In the genomic region with DNA sequence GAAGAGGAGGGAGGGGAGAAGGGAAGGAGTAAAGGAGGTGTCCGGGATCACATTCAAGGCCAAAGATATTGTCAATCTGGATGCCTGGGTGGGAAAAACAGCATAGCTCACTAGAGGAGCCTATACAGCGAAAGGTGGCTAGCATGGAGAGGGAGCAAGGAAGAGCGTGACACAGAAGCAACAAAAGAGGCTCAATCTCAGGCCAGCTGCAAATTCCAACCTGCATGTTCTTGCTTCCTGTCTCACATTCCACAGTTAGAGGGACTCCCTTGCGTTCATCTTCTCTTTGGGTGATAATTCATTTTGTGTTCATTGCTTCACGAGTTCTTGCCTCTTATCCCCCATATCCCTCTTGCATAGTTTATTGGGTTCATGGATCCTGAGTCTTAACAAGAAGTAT, we compare ENCODE assay signal across 31 cellular contexts. TPM values are rescaled to one million over a fixed set of nuclear protein-coding genes. Genes with fewer than 3 reads are reported as not detected.
DNase-seq lines count a peak whose midpoint lies in the region; ATAC-seq, FAIRE-seq and TF ChIP-seq lines count a peak whose summit lies in the region.
"Had no signal": no experiment of that assay in that cellular context is flagged by ENCODE, and none has a peak within 500 bp of the region (broad histone marks: within the 10 kb centered on the region; RNA-seq: fewer than 3 reads in every experiment).

No MANE protein-coding gene starts in this region.

- H3K4me1 Mint-ChIP-seq in neural progenitor cell, result peaks cover 9% of the 10 kb centered on the region
- H3K4me1 Mint-ChIP-seq in naive thymus-derived CD8-positive, alpha-beta T cell, result peaks cover 2 to 48% (median 5%) of the 10 kb centered on the region in 4 donors

- no peak overlapping the region for H3K27ac Mint-ChIP-seq in neural progenitor cell
- no peak overlapping the region for H3K27ac Mint-ChIP-seq in naive thymus-derived CD8-positive, alpha-beta T cell

- no peak for TF ChIP-seq POLR2A in GM12891 (IDR thresholded peaks at IDR 0.05; ENCODE audit: low read depth, low read length)

- no peaks in the 10 kb centered on the region for H3K79me2 ChIP-seq in neural progenitor cell (ENCODE audit: low read depth)

- peak; percentile 79 for FAIRE-seq in GM12891 (lab: Jason Lieb, UNC)
- FAIRE-seq: D721Med, G401.6, HTR-8/SVneo had no signal

- no peak overlapping the region for H3K4me3 ChIP-seq in iPS DF 6.9 (ENCODE audit: low read length)
- H3K4me3 ChIP-seq in neural progenitor cell, result no peak overlapping the region
- H3K4me3 ChIP-seq: BLaER1, GM23248, SJCRH30 had no signal

- no peaks in the 10 kb centered on the region for H3K9me3 Mint-ChIP-seq in neural progenitor cell
- no peaks in the 10 kb centered on the region for H3K9me3 Mint-ChIP-seq in naive thymus-derived CD8-positive, alpha-beta T cell

- no peak overlapping the region for H2AFZ ChIP-seq in neural progenitor cell (replicated peaks)
- H2AFZ ChIP-seq: GM23248 had no signal

- no peaks in the 10 kb centered on the region for H3K36me3 Mint-ChIP-seq in neural progenitor cell
- no peaks in the 10 kb centered on the region for H3K36me3 Mint-ChIP-seq in naive thymus-derived CD8-positive, alpha-beta T cell
- H3K36me3 Mint-ChIP-seq: CD4-positive, CD25-positive, alpha-beta regulatory T cell had no signal

- WGBS in iPS DF 6.9 (ENCODE audit: insufficient coverage, insufficient read length), result no CpG with 5 or more reads among the region's 5 CpGs

- H3K4me1 ChIP-seq in iPS DF 6.9 (ENCODE audit: control insufficient read depth, insufficient read depth, low read length) (no peaks in the 10 kb centered on the region), neural progenitor cell (peaks cover 5% of the 10 kb centered on the region)
- H3K4me1 ChIP-seq: BLaER1, SJCRH30 had no signal

- H3F3A ChIP-seq in neural progenitor cell (ENCODE audit: low read depth), result no peaks in the 10 kb centered on the region

- no peak overlapping the region for H3K9ac ChIP-seq in neural progenitor cell
- H3K9ac ChIP-seq: BLaER1, GM23248 had no signal

- H3K27me3 Mint-ChIP-seq in neural progenitor cell (ENCODE audit: insufficient read depth, low read depth), result peaks cover 2% of the 10 kb centered on the region
- H3K27me3 Mint-ChIP-seq in naive thymus-derived CD8-positive, alpha-beta T cell, result no peaks in the 10 kb centered on the region
- H3K27me3 Mint-ChIP-seq: CD4-positive, CD25-positive, alpha-beta regulatory T cell had no signal

- H3K27me3 ChIP-seq in iPS DF 6.9 (ENCODE audit: control insufficient read depth, insufficient read depth, low read length) (no peaks in the 10 kb centered on the region), neural progenitor cell (no peaks in the 10 kb centered on the region)
- H3K27me3 ChIP-seq: BLaER1 had no signal

- no peak for TF ChIP-seq CTCF in neural progenitor cell (IDR thresholded peaks at IDR 0.05)

- POLR2A ChIA-PET in naive thymus-derived CD8-positive, alpha-beta T cell (lab: Charles Lee), result no interaction called here

- ATAC-seq in naive thymus-derived CD8-positive, alpha-beta T cell, result no peak
- ATAC-seq: PC-3, Right ventricle myocardium inferior had no signal

- H3K27ac ChIP-seq in iPS DF 6.9 (ENCODE audit: low read length) (no peak overlapping the region), neural progenitor cell (no peak overlapping the region)
- H3K27ac ChIP-seq: BLaER1, GM23248, SJCRH30 had no signal

- H3K36me3 ChIP-seq in iPS DF 6.9 (ENCODE audit: control insufficient read depth, insufficient read depth, low read length) (no peaks in the 10 kb centered on the region), neural progenitor cell (no peaks in the 10 kb centered on the region)
- H3K36me3 ChIP-seq: BLaER1, SJCRH30 had no signal

- H3K9me3 ChIP-seq in iPS DF 6.9 (ENCODE audit: control insufficient read depth, insufficient read depth, low read length) (no peaks in the 10 kb centered on the region; the same call in 1 of the 2 replicates), neural progenitor cell (ENCODE audit: low read depth) (no peaks in the 10 kb centered on the region)
- H3K9me3 ChIP-seq: BLaER1, SJCRH30 had no signal

- no peak overlapping the region for H3K4me3 Mint-ChIP-seq in neural progenitor cell
- no peak overlapping the region for H3K4me3 Mint-ChIP-seq in naive thymus-derived CD8-positive, alpha-beta T cell
- H3K4me3 Mint-ChIP-seq: CD4-positive, CD25-positive, alpha-beta regulatory T cell had no signal

- H4K20me1 ChIP-seq in neural progenitor cell (ENCODE audit: low read depth), result no peaks in the 10 kb centered on the region
- H4K20me1 ChIP-seq: BLaER1 had no signal

- in situ Hi-C loops in SK-MEL-5 (cut with HindIII; ENCODE audit: low pct_unique_long_range_greater_than_20kb, low sequenced_read_pairs), result no loop called here

- DNase-seq in GM12891 (ENCODE audit: insufficient read length, low spot score), result no peak
- DNase-seq in SK-MEL-5 (ENCODE audit: low read depth, low spot score), result peak; percentile 21
- DNase-seq in iPS DF 6.9 (ENCODE audit: low read depth, low spot score), result peak; percentile 7
- peak; percentile 13 for DNase-seq in neural progenitor cell (ENCODE audit: low spot score)
- no peak for DNase-seq in naive thymus-derived CD8-positive, alpha-beta T cell
- DNase-seq in DMS153 treated with DMSO at 0.1 percent for 48 hours (lab: John Stamatoyannopoulos, UW; ENCODE audit: unreplicated experiment), result no peak
- no peak for DNase-seq in NCI-H128 (lab: John Stamatoyannopoulos, UW; ENCODE audit: unreplicated experiment)
- DNase-seq in NCI-H524 (lab: John Stamatoyannopoulos, UW), result no peak
- DNase-seq: CD4-positive, CD25-positive, alpha-beta regulatory T cell; DMS53; GM23248; HCEC 1CT; KBM-7; MV-4-11; NCI-H1105; NCI-H146; NCI-H1930; NCI-H2107; NCI-H774; PC-3; SJCRH30 had no signal

- no peak overlapping the region for H3K4me2 ChIP-seq in neural progenitor cell
- H3K4me2 ChIP-seq: BLaER1 had no signal

TF ChIP-seq in GM12891, 5 proteins besides CTCF, POLR2A, EP300 and RAD21:
- TF ChIP-seq POU2F2 (IDR thresholded peaks at IDR 0.05; ENCODE audit: low read depth, low read length) (no peak), POLR2AphosphoS5 (IDR thresholded peaks at IDR 0.05; ENCODE audit: low read depth, low read length) (no peak), TAF1 (IDR thresholded peaks at IDR 0.05; ENCODE audit: low read depth, low read length) (no peak), SPI1 (IDR thresholded peaks at IDR 0.05; ENCODE audit: low read depth, low read length) (no peak), PAX5 (IDR thresholded peaks at IDR 0.05; ENCODE audit: insufficient read depth, low read length, severe bottlenecking) (no peak)

RNA-seq across cellular contexts. Expression of gene CLNK, which starts 3.0 kb away (rescaled TPM):
- polyA plus RNA-seq in GM12891 (2012; ENCODE audit: low read depth, missing spikeins), result 3.5 TPM
- not detected in 2 replicates for total RNA-seq in SK-MEL-5 (2014; rRNA removed; shearing (Covaris generic))
- polyA plus RNA-seq in SK-MEL-5 (2015; cell fraction: cytosol; rRNA removed), result not detected in 2 replicates
- not detected in 2 replicates for polyA plus RNA-seq in SK-MEL-5 (2015; cell fraction: nucleus; rRNA removed)
- total RNA-seq in neural progenitor cell (ENCODE audit: low replicate concordance), result not detected in 2 replicates
- not detected for total RNA-seq in naive thymus-derived CD8-positive, alpha-beta T cell
- polyA plus RNA-seq in naive thymus-derived CD8-positive, alpha-beta T cell, result not detected
- total RNA-seq: A172, Daoy, GM23248, LHCN-M2, MCF 10A, PC-3, Right ventricle myocardium inferior, RPMI7951, SJCRH30 had no signal
- polyA plus RNA-seq: GM23248 had no signal

Comparison
In these comparisons a context has a peak if more than half of its experiments do, and no peak if none do; other contexts are left out.
1. DNase-seq: peak in SK-MEL-5 (single experiment), iPS DF 6.9 (single experiment) and neural progenitor cell (single experiment); none in GM12891 (single experiment), naive thymus-derived CD8-positive, alpha-beta T cell (0 of 10), DMS153 treated with DMSO at 0.1 percent for 48 hours (single experiment), NCI-H128 (single experiment) and NCI-H524 (0 of 2).